In genomic region chr22:24559471-24559870, GRCh38 we compare ENCODE assay signal across 24 cellular contexts. TPM values are rescaled to one million over a fixed set of nuclear protein-coding genes. Genes with fewer than 3 reads are reported as not detected.
DNase-seq lines count a peak whose midpoint lies in the region; ATAC-seq lines count a peak whose summit lies in the region.
"Had no signal": no experiment of that assay in that cellular context is flagged by ENCODE, and none has a peak within 500 bp of the region (broad histone marks: within the 10 kb centered on the region; RNA-seq: fewer than 3 reads in every experiment).

No MANE protein-coding gene starts in this region.

- H3K4me2 ChIP-seq in GM23248 (ENCODE audit: unreplicated experiment): no peak overlapping the region

- no peak overlapping the region for H2AFZ ChIP-seq in GM23248

- no peaks in the 10 kb centered on the region for H3K36me3 Mint-ChIP-seq in IgD-negative memory B cell
- H3K36me3 Mint-ChIP-seq in stimulated activated naive B cell treated with anti-CD40 and anti-IgM and Interleukin-4, amounts not matched to agents 10 μg/mL and 1 μg/mL and 100 μg/mL, for 72 hours: peaks cover 29 to 45% of the 10 kb centered on the region in 2 donors

- no peaks in the 10 kb centered on the region for H3K9me3 Mint-ChIP-seq in IgD-negative memory B cell
- no peaks in the 10 kb centered on the region for H3K9me3 Mint-ChIP-seq in stimulated activated naive B cell treated with anti-CD40 and anti-IgM and Interleukin-4, amounts not matched to agents 10 μg/mL and 1 μg/mL and 100 μg/mL, for 72 hours
- H3K9me3 Mint-ChIP-seq: activated CD4-positive, alpha-beta memory T cell treated with anti-CD3 and anti-CD28 coated beads for 36 hours; T-cell had no signal

- H3K36me3 ChIP-seq in GM23248 (ENCODE audit: low read depth): peaks cover 15% of the 10 kb centered on the region

- peaks cover 91% of the 10 kb centered on the region for H3K79me2 ChIP-seq in GM23248 (ENCODE audit: insufficient read depth)

- H3K9ac ChIP-seq in GM23248: no peak overlapping the region

- no peak for DNase-seq in right cardiac atrium
- DNase-seq in Right ventricle myocardium superior: no peak
- peak; percentile 78 for DNase-seq in myocyte (ENCODE audit: low read depth)
- no peak for DNase-seq in stimulated activated naive B cell treated with anti-CD40 and anti-IgM and Interleukin-4, amounts not matched to agents 10 μg/mL and 1 μg/mL and 100 μg/mL, for 72 hours
- DNase-seq in NCI-H1092 (lab: John Stamatoyannopoulos, UW): no peak
- no peak for DNase-seq in GM23248
- DNase-seq: ACHN; activated CD4-positive, alpha-beta memory T cell treated with anti-CD3 and anti-CD28 coated beads for 36 hours; activated gamma-delta T cell; Calu3; cerebellar nuclear complex; dorsolateral prefrontal cortex; H7; mesendoderm; NCI-H2029 treated with DMSO at 0.1 percent for 48 hours; NCI-H2227 treated with DMSO at 0.1 percent for 48 hours; T-cell; upper lobe of left lung had no signal

- H3K27ac Mint-ChIP-seq in IgD-negative memory B cell: no peak overlapping the region
- peak overlapping the region; percentile 42 for H3K27ac Mint-ChIP-seq in stimulated activated naive B cell treated with anti-CD40 and anti-IgM and Interleukin-4, amounts not matched to agents 10 μg/mL and 1 μg/mL and 100 μg/mL, for 72 hours
- H3K27ac Mint-ChIP-seq: activated CD4-positive, alpha-beta memory T cell treated with anti-CD3 and anti-CD28 coated beads for 36 hours; T-cell had no signal

- H3F3A ChIP-seq in GM23248 (ENCODE audit: insufficient read depth): peaks cover 8% of the 10 kb centered on the region; the same call in 1 of the 2 replicates

- H3K27me3 ChIP-seq in right cardiac atrium (ENCODE audit: control insufficient read depth, insufficient read depth): no peaks in the 10 kb centered on the region
- H3K27me3 ChIP-seq in GM23248 (replicated peaks; ENCODE audit: insufficient read depth): no peaks in the 10 kb centered on the region
- H3K27me3 ChIP-seq: dorsolateral prefrontal cortex, SJSA1, upper lobe of left lung had no signal

- peak overlapping the region in 3 of 4 donors; percentile 7 to 98 (median 58) for H3K4me3 Mint-ChIP-seq in IgD-negative memory B cell
- no peak overlapping the region for H3K4me3 Mint-ChIP-seq in stimulated activated naive B cell treated with anti-CD40 and anti-IgM and Interleukin-4, amounts not matched to agents 10 μg/mL and 1 μg/mL and 100 μg/mL, for 72 hours
- H3K4me3 Mint-ChIP-seq: activated CD4-positive, alpha-beta memory T cell treated with anti-CD3 and anti-CD28 coated beads for 36 hours; T-cell had no signal

- H3K27me3 Mint-ChIP-seq in IgD-negative memory B cell: no peaks in the 10 kb centered on the region
- H3K27me3 Mint-ChIP-seq in stimulated activated naive B cell treated with anti-CD40 and anti-IgM and Interleukin-4, amounts not matched to agents 10 μg/mL and 1 μg/mL and 100 μg/mL, for 72 hours: no peaks in the 10 kb centered on the region
- H3K27me3 Mint-ChIP-seq: activated CD4-positive, alpha-beta memory T cell treated with anti-CD3 and anti-CD28 coated beads for 36 hours; T-cell had no signal

- H3K4me1 Mint-ChIP-seq in IgD-negative memory B cell: peaks cover 31 to 47% (median 35%) of the 10 kb centered on the region in 3 donors
- peaks cover 30 to 61% of the 10 kb centered on the region in 2 donors for H3K4me1 Mint-ChIP-seq in stimulated activated naive B cell treated with anti-CD40 and anti-IgM and Interleukin-4, amounts not matched to agents 10 μg/mL and 1 μg/mL and 100 μg/mL, for 72 hours

- H3K27ac ChIP-seq in right cardiac atrium (ENCODE audit: low read length): peak overlapping the region; percentile 21
- H3K27ac ChIP-seq in GM23248: no peak overlapping the region
- H3K27ac ChIP-seq: C4-2B, dorsolateral prefrontal cortex, prostate gland, SJSA1, upper lobe of left lung had no signal

- ATAC-seq in right cardiac atrium: no peak
- no peak for ATAC-seq in Right ventricle myocardium superior (ENCODE audit: poor library complexity)
- no peak for ATAC-seq in stimulated activated naive B cell treated with anti-CD40 and anti-IgM and Interleukin-4, amounts not matched to agents 10 μg/mL and 1 μg/mL and 100 μg/mL, for 72 hours (replicated peaks)
- ATAC-seq in GM21786 (IDR thresholded peaks at IDR 0.05; ENCODE audit: unreplicated experiment): no peak
- ATAC-seq: activated CD4-positive, CD25-positive, alpha-beta regulatory T cell treated with anti-CD3 and anti-CD28 coated beads, Interleukin-2, amount 50 U/mL, for 24 hours; T-cell had no signal

- H3K9me2 ChIP-seq in GM23248 (ENCODE audit: insufficient read depth): no peaks in the 10 kb centered on the region

- no peak overlapping the region for H3K4me3 ChIP-seq in right cardiac atrium (ENCODE audit: low read length)
- no peak overlapping the region for H3K4me3 ChIP-seq in GM23248
- H3K4me3 ChIP-seq: dorsolateral prefrontal cortex, prostate gland, SJSA1, upper lobe of left lung had no signal

- intact Hi-C loops in right cardiac atrium (cut with DNase I) (no loop called here), Right ventricle myocardium superior (cut with DNase I) (no loop called here)

- in situ Hi-C loops in GM23248 (cut with MboI): no loop called here

- H3K9me3 ChIP-seq in right cardiac atrium (ENCODE audit: control insufficient read depth, low read length) (no peaks in the 10 kb centered on the region), GM23248 (ENCODE audit: low read depth) (no peaks in the 10 kb centered on the region)
- H3K9me3 ChIP-seq: prostate gland, SJSA1, upper lobe of left lung had no signal

- 48% methylated on average over 4 of the region's 4 CpGs for WGBS in right cardiac atrium
- WGBS in GM23248 (ENCODE audit: low coverage in 1 of 2, low lambda C conversion rate in 2 of 2, missing lambda C conversion rate in 2 of 2), 2 experiments: 81 to 83% methylated on average over 4 of the region's 4 CpGs

- H3K4me1 ChIP-seq in right cardiac atrium (ENCODE audit: control insufficient read depth, insufficient read depth, low read length) (peaks cover 15% of the 10 kb centered on the region), GM23248 (ENCODE audit: insufficient read depth) (peaks cover 8% of the 10 kb centered on the region; the same call in 1 of the 2 replicates)

- peaks cover 1% of the 10 kb centered on the region; the same call in 1 of the 2 replicates for H4K20me1 ChIP-seq in GM23248 (ENCODE audit: insufficient read depth)

RNA-seq across cellular contexts. Expression of gene SNRPD3, which starts 3.7 kb away (rescaled TPM):
- total RNA-seq in right cardiac atrium (10 to 100 TPM; 63.4 to 73.4 (median 67.7) TPM), Right ventricle myocardium superior (63.1 TPM), myocyte (169 and 202 TPM in 2 replicates)
- polyA plus RNA-seq in right cardiac atrium (109 TPM), IgD-negative memory B cell (141 TPM), GM23248 (2016; fragmentation: Nextera tagmentation; extraction: Ambion mirVana) (108 and 109 TPM in 2 replicates)
- polyA plus RNA-seq in myocyte (2012): 156 TPM
- 79.4 and 106 TPM in 2 replicates for total RNA-seq in GM23248 (2014; rRNA removed; shearing (Covaris generic))

RNA-seq across cellular contexts. Expression of gene GUCD1, which starts 4.5 kb away (rescaled TPM):
- 100 to 1,000 TPM; 124 to 144 (median 135) TPM for total RNA-seq in right cardiac atrium
- polyA plus RNA-seq in right cardiac atrium: 161 TPM
- total RNA-seq in Right ventricle myocardium superior: 291 TPM
- 323 TPM for polyA plus RNA-seq in IgD-negative memory B cell
- 192 and 242 TPM in 2 replicates for total RNA-seq in myocyte
- polyA plus RNA-seq in myocyte (2012): 99.8 TPM
- 92.4 and 125 TPM in 2 replicates for total RNA-seq in GM23248 (2014; rRNA removed; shearing (Covaris generic))
- polyA plus RNA-seq in GM23248 (2016; fragmentation: Nextera tagmentation; extraction: Ambion mirVana): 37.2 and 43.0 TPM in 2 replicates

RNA-seq across cellular contexts. Expression of gene LRRC75B, which starts 33.4 kb away (rescaled TPM):
- total RNA-seq in right cardiac atrium (1 to 10 TPM; 5.1 to 7.3 (median 5.9) TPM), Right ventricle myocardium superior (5.0 TPM), myocyte (10.0 and 13.2 TPM in 2 replicates)
- polyA plus RNA-seq in right cardiac atrium (6.1 TPM), IgD-negative memory B cell (0.63 TPM), GM23248 (2016; fragmentation: Nextera tagmentation; extraction: Ambion mirVana) (10.6 and 11.4 TPM in 2 replicates)
- polyA plus RNA-seq in myocyte (2012): 9.6 TPM
- 7.8 and 16.3 TPM in 2 replicates for total RNA-seq in GM23248 (2014; rRNA removed; shearing (Covaris generic))

RNA-seq across cellular contexts. Expression of gene GGT1, which starts 43.5 kb away (rescaled TPM):
- 1 to 10 TPM; 4.1 to 7.2 (median 5.9) TPM for total RNA-seq in right cardiac atrium
- 3.7 TPM for polyA plus RNA-seq in right cardiac atrium
- 1.5 TPM for total RNA-seq in Right ventricle myocardium superior
- polyA plus RNA-seq in IgD-negative memory B cell: 10.8 TPM
- 2.1 and 2.4 TPM in 2 replicates for total RNA-seq in myocyte
- polyA plus RNA-seq in myocyte (2012): 1.4 TPM
- 2.1 and 5.3 TPM in 2 replicates for total RNA-seq in GM23248 (2014; rRNA removed; shearing (Covaris generic))
- 0.14 and 0.60 TPM in 2 replicates for polyA plus RNA-seq in GM23248 (2016; fragmentation: Nextera tagmentation; extraction: Ambion mirVana)

Comparison
In these comparisons a context has a peak if more than half of its experiments do, and no peak if none do; other contexts are left out.
1. H3K4me3 Mint-ChIP-seq: peak in IgD-negative memory B cell (3 of 4); none in stimulated activated naive B cell treated with anti-CD40 and anti-IgM and Interleukin-4, amounts not matched to agents 10 μg/mL and 1 μg/mL and 100 μg/mL, for 72 hours (0 of 2).